23 cellular contexts compared by ENCODE assay signal in genomic region chr7:154598864-154599263, GRCh38.
"Had no signal": no experiment of that assay in that cellular context is flagged by ENCODE, and none has a peak within 500 bp of the region (broad histone marks: within the 10 kb centered on the region; RNA-seq: fewer than 3 reads in every experiment).

No MANE protein-coding gene starts in this region.

- DNase-seq: activated B cell treated with CpG ODN at 0.5 μM for 24 hours; activated CD4-positive, alpha-beta T cell treated with anti-CD3 and anti-CD28 coated beads, Interleukin-2, amount 50 U/mL, for 1 hour; activated CD8-positive, alpha-beta T cell treated with anti-CD3 and anti-CD28 coated beads for 36 hours; activated naive CD4-positive, alpha-beta T cell; activated T-cell treated with anti-CD3 and anti-CD28 coated beads for 4 hours; activated T-cell treated with anti-CD3 and anti-CD28 coated beads, Interleukin-2, amount 50 U/mL, for 72 hours; dermis blood vessel endothelial cell; effector CD8-positive, alpha-beta T cell; immature natural killer cell; left lung; lower lobe of right lung; mesenchymal stem cell; naive thymus-derived CD8-positive, alpha-beta T cell; occipital lobe; stimulated activated naive CD4-positive, alpha-beta T cell; T-helper 1 cell; trophoblast cell had no signal

- H3K4me3 ChIP-seq: breast epithelium, gastroesophageal sphincter, left lung, lower lobe of right lung, neural progenitor cell, right atrium auricular region, thoracic aorta had no signal

- H3K27me3 ChIP-seq: breast epithelium, gastroesophageal sphincter, left lung, neural progenitor cell, right atrium auricular region had no signal

- H3K4me1 ChIP-seq: breast epithelium, gastroesophageal sphincter, left lung, lower lobe of right lung, right atrium auricular region had no signal

- H3K36me3 ChIP-seq: breast epithelium, gastroesophageal sphincter, left lung, lower lobe of right lung, neural progenitor cell, right atrium auricular region, thoracic aorta had no signal

- H3K9me3 ChIP-seq: breast epithelium, gastroesophageal sphincter, left lung, lower lobe of right lung, right atrium auricular region, thoracic aorta had no signal

- H3K27ac ChIP-seq: breast epithelium, gastroesophageal sphincter, left lung, lower lobe of right lung, neural progenitor cell, right atrium auricular region, thoracic aorta had no signal

- H3K9ac ChIP-seq: neural progenitor cell had no signal

- ATAC-seq: activated CD8-positive, alpha-beta T cell treated with anti-CD3 and anti-CD28 coated beads for 36 hours; activated naive CD4-positive, alpha-beta T cell treated with anti-CD3 and anti-CD28 coated beads, Interleukin-2, amount 50 U/mL, for 72 hours; activated T-cell treated with anti-CD3 and anti-CD28 coated beads, Interleukin-2, amount 50 U/mL, for 72 hours; gastroesophageal sphincter; left lung; lower lobe of right lung; naive thymus-derived CD8-positive, alpha-beta T cell had no signal
